1 cellular context compared by ENCODE assay signal in genomic region chr6:88963139-88964090, GRCh38.
TF ChIP-seq lines count a peak whose summit lies in the region.

RNGTT (minus strand) TSS chr6:88963618; CDS start chr6:88963409, 209 bp downstream.

TF ChIP-seq in HepG2, 621 proteins besides CTCF, POLR2A, EP300 and RAD21 (continued from another document and continues in another):
- TF ChIP-seq, protein P1, sequence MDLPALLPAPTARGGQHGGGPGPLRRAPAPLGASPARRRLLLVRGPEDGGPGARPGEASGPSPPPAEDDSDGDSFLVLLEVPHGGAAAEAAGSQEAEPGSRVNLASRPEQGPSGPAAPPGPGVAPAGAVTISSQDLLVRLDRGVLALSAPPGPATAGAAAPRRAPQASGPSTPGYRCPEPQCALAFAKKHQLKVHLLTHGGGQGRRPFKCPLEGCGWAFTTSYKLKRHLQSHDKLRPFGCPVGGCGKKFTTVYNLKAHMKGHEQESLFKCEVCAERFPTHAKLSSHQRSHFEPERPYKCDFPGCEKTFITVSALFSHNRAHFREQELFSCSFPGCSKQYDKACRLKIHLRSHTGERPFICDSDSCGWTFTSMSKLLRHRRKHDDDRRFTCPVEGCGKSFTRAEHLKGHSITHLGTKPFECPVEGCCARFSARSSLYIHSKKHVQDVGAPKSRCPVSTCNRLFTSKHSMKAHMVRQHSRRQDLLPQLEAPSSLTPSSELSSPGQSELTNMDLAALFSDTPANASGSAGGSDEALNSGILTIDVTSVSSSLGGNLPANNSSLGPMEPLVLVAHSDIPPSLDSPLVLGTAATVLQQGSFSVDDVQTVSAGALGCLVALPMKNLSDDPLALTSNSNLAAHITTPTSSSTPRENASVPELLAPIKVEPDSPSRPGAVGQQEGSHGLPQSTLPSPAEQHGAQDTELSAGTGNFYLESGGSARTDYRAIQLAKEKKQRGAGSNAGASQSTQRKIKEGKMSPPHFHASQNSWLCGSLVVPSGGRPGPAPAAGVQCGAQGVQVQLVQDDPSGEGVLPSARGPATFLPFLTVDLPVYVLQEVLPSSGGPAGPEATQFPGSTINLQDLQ (CRISPR knock-in tag; IDR thresholded peaks at IDR 0.05) = no peak
- no peak for TF ChIP-seq ZNF496 (CRISPR knock-in tag; IDR thresholded peaks at IDR 0.05; ENCODE audit: insufficient replicate concordance)
- TF ChIP-seq GZF1 (CRISPR knock-in tag; IDR thresholded peaks at IDR 0.05) = no peak
- TF ChIP-seq MLX (CRISPR knock-in tag; IDR thresholded peaks at IDR 0.05) = no peak
- no peak for TF ChIP-seq XBP1 (CRISPR knock-in tag; IDR thresholded peaks at IDR 0.05)
- TF ChIP-seq KDM4B (CRISPR knock-in tag; IDR thresholded peaks at IDR 0.05) = no peak; the same call in 1 of the 2 replicates
- TF ChIP-seq, protein P2, sequence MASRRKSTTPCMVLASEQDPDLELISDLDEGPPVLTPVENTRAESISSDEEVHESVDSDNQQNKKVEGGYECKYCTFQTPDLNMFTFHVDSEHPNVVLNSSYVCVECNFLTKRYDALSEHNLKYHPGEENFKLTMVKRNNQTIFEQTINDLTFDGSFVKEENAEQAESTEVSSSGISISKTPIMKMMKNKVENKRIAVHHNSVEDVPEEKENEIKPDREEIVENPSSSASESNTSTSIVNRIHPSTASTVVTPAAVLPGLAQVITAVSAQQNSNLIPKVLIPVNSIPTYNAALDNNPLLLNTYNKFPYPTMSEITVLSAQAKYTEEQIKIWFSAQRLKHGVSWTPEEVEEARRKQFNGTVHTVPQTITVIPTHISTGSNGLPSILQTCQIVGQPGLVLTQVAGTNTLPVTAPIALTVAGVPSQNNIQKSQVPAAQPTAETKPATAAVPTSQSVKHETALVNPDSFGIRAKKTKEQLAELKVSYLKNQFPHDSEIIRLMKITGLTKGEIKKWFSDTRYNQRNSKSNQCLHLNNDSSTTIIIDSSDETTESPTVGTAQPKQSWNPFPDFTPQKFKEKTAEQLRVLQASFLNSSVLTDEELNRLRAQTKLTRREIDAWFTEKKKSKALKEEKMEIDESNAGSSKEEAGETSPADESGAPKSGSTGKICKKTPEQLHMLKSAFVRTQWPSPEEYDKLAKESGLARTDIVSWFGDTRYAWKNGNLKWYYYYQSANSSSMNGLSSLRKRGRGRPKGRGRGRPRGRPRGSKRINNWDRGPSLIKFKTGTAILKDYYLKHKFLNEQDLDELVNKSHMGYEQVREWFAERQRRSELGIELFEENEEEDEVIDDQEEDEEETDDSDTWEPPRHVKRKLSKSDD (CRISPR knock-in tag; IDR thresholded peaks at IDR 0.05; ENCODE audit: low read depth) = peak; percentile 58; the same call in 1 of the 2 replicates
- TF ChIP-seq ZNF205 (CRISPR knock-in tag; IDR thresholded peaks at IDR 0.05) = peak; percentile 18; the same call in 1 of the 2 replicates
- TF ChIP-seq, protein P3, sequence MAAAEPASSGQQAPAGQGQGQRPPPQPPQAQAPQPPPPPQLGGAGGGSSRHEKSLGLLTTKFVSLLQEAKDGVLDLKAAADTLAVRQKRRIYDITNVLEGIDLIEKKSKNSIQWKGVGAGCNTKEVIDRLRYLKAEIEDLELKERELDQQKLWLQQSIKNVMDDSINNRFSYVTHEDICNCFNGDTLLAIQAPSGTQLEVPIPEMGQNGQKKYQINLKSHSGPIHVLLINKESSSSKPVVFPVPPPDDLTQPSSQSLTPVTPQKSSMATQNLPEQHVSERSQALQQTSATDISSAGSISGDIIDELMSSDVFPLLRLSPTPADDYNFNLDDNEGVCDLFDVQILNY (CRISPR knock-in tag; conservative IDR thresholded peaks at IDR 0.05) = no peak
- peak; percentile 20; the same call in 1 of the 2 replicates for TF ChIP-seq ZNF460 (CRISPR knock-in tag; IDR thresholded peaks at IDR 0.05; ENCODE audit: borderline replicate concordance)
- no peak for TF ChIP-seq FLYWCH1 (CRISPR knock-in tag; IDR thresholded peaks at IDR 0.05)
- TF ChIP-seq, protein P4, sequence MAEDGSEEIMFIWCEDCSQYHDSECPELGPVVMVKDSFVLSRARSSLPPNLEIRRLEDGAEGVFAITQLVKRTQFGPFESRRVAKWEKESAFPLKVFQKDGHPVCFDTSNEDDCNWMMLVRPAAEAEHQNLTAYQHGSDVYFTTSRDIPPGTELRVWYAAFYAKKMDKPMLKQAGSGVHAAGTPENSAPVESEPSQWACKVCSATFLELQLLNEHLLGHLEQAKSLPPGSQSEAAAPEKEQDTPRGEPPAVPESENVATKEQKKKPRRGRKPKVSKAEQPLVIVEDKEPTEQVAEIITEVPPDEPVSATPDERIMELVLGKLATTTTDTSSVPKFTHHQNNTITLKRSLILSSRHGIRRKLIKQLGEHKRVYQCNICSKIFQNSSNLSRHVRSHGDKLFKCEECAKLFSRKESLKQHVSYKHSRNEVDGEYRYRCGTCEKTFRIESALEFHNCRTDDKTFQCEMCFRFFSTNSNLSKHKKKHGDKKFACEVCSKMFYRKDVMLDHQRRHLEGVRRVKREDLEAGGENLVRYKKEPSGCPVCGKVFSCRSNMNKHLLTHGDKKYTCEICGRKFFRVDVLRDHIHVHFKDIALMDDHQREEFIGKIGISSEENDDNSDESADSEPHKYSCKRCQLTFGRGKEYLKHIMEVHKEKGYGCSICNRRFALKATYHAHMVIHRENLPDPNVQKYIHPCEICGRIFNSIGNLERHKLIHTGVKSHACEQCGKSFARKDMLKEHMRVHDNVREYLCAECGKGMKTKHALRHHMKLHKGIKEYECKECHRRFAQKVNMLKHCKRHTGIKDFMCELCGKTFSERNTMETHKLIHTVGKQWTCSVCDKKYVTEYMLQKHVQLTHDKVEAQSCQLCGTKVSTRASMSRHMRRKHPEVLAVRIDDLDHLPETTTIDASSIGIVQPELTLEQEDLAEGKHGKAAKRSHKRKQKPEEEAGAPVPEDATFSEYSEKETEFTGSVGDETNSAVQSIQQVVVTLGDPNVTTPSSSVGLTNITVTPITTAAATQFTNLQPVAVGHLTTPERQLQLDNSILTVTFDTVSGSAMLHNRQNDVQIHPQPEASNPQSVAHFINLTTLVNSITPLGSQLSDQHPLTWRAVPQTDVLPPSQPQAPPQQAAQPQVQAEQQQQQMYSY (CRISPR knock-in tag; IDR thresholded peaks at IDR 0.05) = 0 out of 2 replicates have a peak, but pooled peaks have one; percentile 14
- no peak for TF ChIP-seq REXO4 (CRISPR knock-in tag; IDR thresholded peaks at IDR 0.05; ENCODE audit: borderline replicate concordance)
- TF ChIP-seq RFX1 (IDR thresholded peaks at IDR 0.05) = no peak
- no peak for TF ChIP-seq MTA1 (CRISPR knock-in tag; IDR thresholded peaks at IDR 0.05; ENCODE audit: borderline replicate concordance)
- TF ChIP-seq, protein P5, sequence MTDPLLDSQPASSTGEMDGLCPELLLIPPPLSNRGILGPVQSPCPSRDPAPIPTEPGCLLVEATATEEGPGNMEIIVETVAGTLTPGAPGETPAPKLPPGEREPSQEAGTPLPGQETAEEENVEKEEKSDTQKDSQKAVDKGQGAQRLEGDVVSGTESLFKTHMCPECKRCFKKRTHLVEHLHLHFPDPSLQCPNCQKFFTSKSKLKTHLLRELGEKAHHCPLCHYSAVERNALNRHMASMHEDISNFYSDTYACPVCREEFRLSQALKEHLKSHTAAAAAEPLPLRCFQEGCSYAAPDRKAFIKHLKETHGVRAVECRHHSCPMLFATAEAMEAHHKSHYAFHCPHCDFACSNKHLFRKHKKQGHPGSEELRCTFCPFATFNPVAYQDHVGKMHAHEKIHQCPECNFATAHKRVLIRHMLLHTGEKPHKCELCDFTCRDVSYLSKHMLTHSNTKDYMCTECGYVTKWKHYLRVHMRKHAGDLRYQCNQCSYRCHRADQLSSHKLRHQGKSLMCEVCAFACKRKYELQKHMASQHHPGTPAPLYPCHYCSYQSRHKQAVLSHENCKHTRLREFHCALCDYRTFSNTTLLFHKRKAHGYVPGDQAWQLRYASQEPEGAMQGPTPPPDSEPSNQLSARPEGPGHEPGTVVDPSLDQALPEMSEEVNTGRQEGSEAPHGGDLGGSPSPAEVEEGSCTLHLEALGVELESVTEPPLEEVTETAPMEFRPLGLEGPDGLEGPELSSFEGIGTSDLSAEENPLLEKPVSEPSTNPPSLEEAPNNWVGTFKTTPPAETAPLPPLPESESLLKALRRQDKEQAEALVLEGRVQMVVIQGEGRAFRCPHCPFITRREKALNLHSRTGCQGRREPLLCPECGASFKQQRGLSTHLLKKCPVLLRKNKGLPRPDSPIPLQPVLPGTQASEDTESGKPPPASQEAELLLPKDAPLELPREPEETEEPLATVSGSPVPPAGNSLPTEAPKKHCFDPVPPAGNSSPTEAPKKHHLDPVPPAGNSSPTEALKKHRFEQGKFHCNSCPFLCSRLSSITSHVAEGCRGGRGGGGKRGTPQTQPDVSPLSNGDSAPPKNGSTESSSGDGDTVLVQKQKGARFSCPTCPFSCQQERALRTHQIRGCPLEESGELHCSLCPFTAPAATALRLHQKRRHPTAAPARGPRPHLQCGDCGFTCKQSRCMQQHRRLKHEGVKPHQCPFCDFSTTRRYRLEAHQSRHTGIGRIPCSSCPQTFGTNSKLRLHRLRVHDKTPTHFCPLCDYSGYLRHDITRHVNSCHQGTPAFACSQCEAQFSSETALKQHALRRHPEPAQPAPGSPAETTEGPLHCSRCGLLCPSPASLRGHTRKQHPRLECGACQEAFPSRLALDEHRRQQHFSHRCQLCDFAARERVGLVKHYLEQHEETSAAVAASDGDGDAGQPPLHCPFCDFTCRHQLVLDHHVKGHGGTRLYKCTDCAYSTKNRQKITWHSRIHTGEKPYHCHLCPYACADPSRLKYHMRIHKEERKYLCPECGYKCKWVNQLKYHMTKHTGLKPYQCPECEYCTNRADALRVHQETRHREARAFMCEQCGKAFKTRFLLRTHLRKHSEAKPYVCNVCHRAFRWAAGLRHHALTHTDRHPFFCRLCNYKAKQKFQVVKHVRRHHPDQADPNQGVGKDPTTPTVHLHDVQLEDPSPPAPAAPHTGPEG (CRISPR knock-in tag; IDR thresholded peaks at IDR 0.05) = no peak; the same call in 1 of the 2 replicates
- peak; percentile 17; the same call in 1 of the 2 replicates for TF ChIP-seq FOXA3 (CRISPR knock-in tag; IDR thresholded peaks at IDR 0.05)
- TF ChIP-seq SP4 (CRISPR knock-in tag; IDR thresholded peaks at IDR 0.05) = peak; percentile 96
- TF ChIP-seq CCDC6 (CRISPR knock-in tag; IDR thresholded peaks at IDR 0.05) = peak; percentile 81
- no peak for TF ChIP-seq ZNF773 (CRISPR knock-in tag; IDR thresholded peaks at IDR 0.05; ENCODE audit: borderline replicate concordance)
- peak; percentile 78 for TF ChIP-seq AHDC1 (CRISPR knock-in tag; IDR thresholded peaks at IDR 0.05; ENCODE audit: borderline replicate concordance)
- TF ChIP-seq, protein P6, sequence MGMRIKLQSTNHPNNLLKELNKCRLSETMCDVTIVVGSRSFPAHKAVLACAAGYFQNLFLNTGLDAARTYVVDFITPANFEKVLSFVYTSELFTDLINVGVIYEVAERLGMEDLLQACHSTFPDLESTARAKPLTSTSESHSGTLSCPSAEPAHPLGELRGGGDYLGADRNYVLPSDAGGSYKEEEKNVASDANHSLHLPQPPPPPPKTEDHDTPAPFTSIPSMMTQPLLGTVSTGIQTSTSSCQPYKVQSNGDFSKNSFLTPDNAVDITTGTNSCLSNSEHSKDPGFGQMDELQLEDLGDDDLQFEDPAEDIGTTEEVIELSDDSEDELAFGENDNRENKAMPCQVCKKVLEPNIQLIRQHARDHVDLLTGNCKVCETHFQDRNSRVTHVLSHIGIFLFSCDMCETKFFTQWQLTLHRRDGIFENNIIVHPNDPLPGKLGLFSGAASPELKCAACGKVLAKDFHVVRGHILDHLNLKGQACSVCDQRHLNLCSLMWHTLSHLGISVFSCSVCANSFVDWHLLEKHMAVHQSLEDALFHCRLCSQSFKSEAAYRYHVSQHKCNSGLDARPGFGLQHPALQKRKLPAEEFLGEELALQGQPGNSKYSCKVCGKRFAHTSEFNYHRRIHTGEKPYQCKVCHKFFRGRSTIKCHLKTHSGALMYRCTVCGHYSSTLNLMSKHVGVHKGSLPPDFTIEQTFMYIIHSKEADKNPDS (CRISPR knock-in tag; IDR thresholded peaks at IDR 0.05) = no peak
- TF ChIP-seq ZNF18 (CRISPR knock-in tag; IDR thresholded peaks at IDR 0.05; ENCODE audit: insufficient replicate concordance) = peak; percentile 69
